ENCODE assay signal across 1 cellular context in genomic region chr17:42554250-42555121, GRCh38.
TF ChIP-seq lines count a peak whose summit lies in the region.

No MANE protein-coding gene starts in this region.

TF ChIP-seq in HepG2, 621 proteins besides CTCF, POLR2A, EP300 and RAD21 (continued from another document and continues in another):
- TF ChIP-seq ZBED4 (CRISPR knock-in tag; IDR thresholded peaks at IDR 0.05; ENCODE audit: borderline replicate concordance) (peak; percentile 58; the same call in 1 of the 2 replicates), MTA1 (CRISPR knock-in tag; IDR thresholded peaks at IDR 0.05; ENCODE audit: borderline replicate concordance) (peak; percentile 95), ZNF720 (CRISPR knock-in tag; IDR thresholded peaks at IDR 0.05) (no peak), ZNF710 (CRISPR knock-in tag; IDR thresholded peaks at IDR 0.05; ENCODE audit: borderline replicate concordance) (peak; percentile 76), ATF7-NPFF (CRISPR knock-in tag; IDR thresholded peaks at IDR 0.05; ENCODE audit: low read depth) (no peak), ZNF496 (CRISPR knock-in tag; IDR thresholded peaks at IDR 0.05; ENCODE audit: insufficient replicate concordance) (no peak), KDM2A (CRISPR knock-in tag; IDR thresholded peaks at IDR 0.05; ENCODE audit: borderline replicate concordance, low read depth) (peak; percentile 98), POLR2AphosphoS5 (IDR thresholded peaks at IDR 0.05; ENCODE audit: low read depth, low read length) (peak; percentile 90), ZBTB42 (CRISPR knock-in tag; IDR thresholded peaks at IDR 0.05) (peak; percentile 89), SP4 (CRISPR knock-in tag; IDR thresholded peaks at IDR 0.05) (peak; percentile 66), ZNF841 (CRISPR knock-in tag; IDR thresholded peaks at IDR 0.05; ENCODE audit: borderline replicate concordance) (0 out of 2 replicates have a peak, but pooled peaks have one; percentile 81), FOXP4 (CRISPR knock-in tag; IDR thresholded peaks at IDR 0.05) (peak; percentile 48), RFX5 (IDR thresholded peaks at IDR 0.05; ENCODE audit: low read depth, low read length) (peak; percentile 59), ZNF816 (CRISPR knock-in tag; IDR thresholded peaks at IDR 0.05; ENCODE audit: borderline replicate concordance) (peak; percentile 53), KDM5B (CRISPR knock-in tag; IDR thresholded peaks at IDR 0.05; ENCODE audit: borderline replicate concordance) (peak; percentile 93), FOSL2 (CRISPR knock-in tag; IDR thresholded peaks at IDR 0.05) (peak; percentile 62), REXO4 (CRISPR knock-in tag; IDR thresholded peaks at IDR 0.05; ENCODE audit: borderline replicate concordance) (0 out of 2 replicates have a peak, but pooled peaks have one; percentile 11), RCOR2 (CRISPR knock-in tag; IDR thresholded peaks at IDR 0.05) (no peak), ZNF776 (CRISPR knock-in tag; IDR thresholded peaks at IDR 0.05) (peak; percentile 89; the same call in 1 of the 2 replicates), SNAI1 (CRISPR knock-in tag; IDR thresholded peaks at IDR 0.05; ENCODE audit: borderline replicate concordance) (peak; percentile 88; the same call in 1 of the 2 replicates), KLF16 (CRISPR knock-in tag; IDR thresholded peaks at IDR 0.05) (peak in 1 of 2 experiments; percentile 87; a peak in 1 of 4 replicates), NFKBIZ (CRISPR knock-in tag; IDR thresholded peaks at IDR 0.05) (peak; percentile 89), NONO (IDR thresholded peaks at IDR 0.05) (no peak), NONO (CRISPR knock-in tag; conservative IDR thresholded peaks at IDR 0.05) (peak; percentile 95), MEIS2 (CRISPR knock-in tag; IDR thresholded peaks at IDR 0.05) (peak; percentile 79), REPIN1 (CRISPR knock-in tag; IDR thresholded peaks at IDR 0.05; ENCODE audit: borderline replicate concordance, low read depth) (peak; percentile 33; the same call in 1 of the 2 replicates), BATF2 (CRISPR knock-in tag; IDR thresholded peaks at IDR 0.05) (peak; percentile 91), ZNF263 (CRISPR knock-in tag; IDR thresholded peaks at IDR 0.05) (peak; percentile 73), SP5 (CRISPR knock-in tag; IDR thresholded peaks at IDR 0.05; ENCODE audit: borderline replicate concordance, low read depth) (peak; percentile 91), IRF1 (CRISPR knock-in tag; IDR thresholded peaks at IDR 0.05; ENCODE audit: low read depth) (no peak), JDP2 (CRISPR knock-in tag; IDR thresholded peaks at IDR 0.05; ENCODE audit: borderline replicate concordance) (peak; percentile 64; the same call in 1 of the 2 replicates), NPAS2 (CRISPR knock-in tag; IDR thresholded peaks at IDR 0.05; ENCODE audit: borderline replicate concordance) (no peak), ISX (CRISPR knock-in tag; conservative IDR thresholded peaks at IDR 0.05) (no peak), ZBTB37 (CRISPR knock-in tag; IDR thresholded peaks at IDR 0.05) (no peak; the same call in 1 of the 2 replicates), TMF1 (CRISPR knock-in tag; IDR thresholded peaks at IDR 0.05; ENCODE audit: low read depth) (no peak), RBM39 (IDR thresholded peaks at IDR 0.05; ENCODE audit: low read depth, low read length, poor library complexity, severe bottlenecking) (peak; percentile 84), TEAD3 (CRISPR knock-in tag; optimal IDR thresholded peaks at IDR 0.05; ENCODE audit: borderline replicate concordance) (peak; percentile 86), MBD4 (IDR thresholded peaks at IDR 0.05; ENCODE audit: borderline replicate concordance, low read length) (no peak), MAFF (IDR thresholded peaks at IDR 0.05; ENCODE audit: low read depth, low read length) (no peak), ATF4 (CRISPR knock-in tag; IDR thresholded peaks at IDR 0.05) (peak in 1 of 2 experiments; percentile 66; a peak in 1 of 4 replicates), SNAPC5 (CRISPR knock-in tag; IDR thresholded peaks at IDR 0.05; ENCODE audit: borderline replicate concordance) (no peak), ZMYM2 (CRISPR knock-in tag; IDR thresholded peaks at IDR 0.05) (no peak), ZNF839 (CRISPR knock-in tag; IDR thresholded peaks at IDR 0.05; ENCODE audit: borderline replicate concordance) (peak; percentile 42), ZNF33A (CRISPR knock-in tag; IDR thresholded peaks at IDR 0.05; ENCODE audit: borderline replicate concordance) (no peak), ZBTB2 (CRISPR knock-in tag; IDR thresholded peaks at IDR 0.05; ENCODE audit: low read depth) (peak; percentile 89), CCDC6 (CRISPR knock-in tag; IDR thresholded peaks at IDR 0.05) (peak; percentile 97), KDM3A (CRISPR knock-in tag; IDR thresholded peaks at IDR 0.05; ENCODE audit: low read depth) (peak; percentile 93), HNF1A (IDR thresholded peaks at IDR 0.05; ENCODE audit: low read depth) (no peak), HNF1A (CRISPR knock-in tag; IDR thresholded peaks at IDR 0.05; ENCODE audit: borderline replicate concordance) (peak; percentile 83)
